In the genomic region with DNA sequence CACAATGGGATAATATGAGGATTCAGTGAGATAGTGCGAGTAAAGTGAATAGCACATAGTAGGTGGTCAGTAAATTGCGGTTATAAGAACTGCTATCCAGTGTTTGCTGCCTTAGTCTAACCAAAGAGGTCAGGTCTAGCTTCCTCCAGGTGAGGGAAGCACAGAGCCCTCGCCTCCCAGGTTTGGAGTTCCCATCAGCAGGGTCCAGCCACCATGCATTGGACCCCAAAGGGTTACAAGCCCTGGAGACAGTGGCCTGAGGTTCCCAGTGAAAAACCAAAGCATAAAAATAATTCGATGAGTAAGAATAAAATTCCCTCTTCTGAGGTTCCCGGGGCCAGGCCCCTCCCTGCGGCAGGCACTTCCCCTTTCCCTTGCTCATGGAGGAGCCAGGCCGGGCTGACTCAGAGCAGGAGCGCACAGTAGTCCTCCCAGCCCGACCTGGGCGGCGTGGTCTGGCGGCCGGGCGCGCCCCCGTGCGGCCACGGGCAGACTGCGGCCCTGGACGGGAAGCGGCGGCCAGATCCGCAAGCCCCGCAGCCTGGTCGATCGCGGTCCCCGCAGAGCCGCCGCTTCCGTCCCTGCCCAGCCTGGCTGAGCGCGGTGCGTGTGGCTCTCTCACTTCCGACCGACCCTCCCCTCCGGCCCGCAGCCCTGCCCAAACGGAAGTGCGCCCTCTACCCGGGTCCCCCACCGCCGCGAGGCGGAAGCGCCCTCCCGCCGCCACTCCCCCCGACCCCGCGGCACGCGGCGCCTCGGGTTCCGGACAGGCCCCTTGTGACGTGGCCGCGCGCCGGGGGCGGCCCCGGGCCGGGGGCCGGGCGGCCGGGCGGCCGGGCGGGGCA, we compare ENCODE assay signal across 8 cellular contexts. TPM values are rescaled to one million over a fixed set of nuclear protein-coding genes. Genes with fewer than 3 reads are reported as not detected.
DNase-seq lines count a peak whose midpoint lies in the region; ATAC-seq and TF ChIP-seq lines count a peak whose summit lies in the region.

A gene (plus strand): TSS at position 845 of the 845 bp plus-strand sequence. CDS start 1,505 bp downstream, outside the sequence.

- no peaks in the 10 kb centered on the region for H3K27me3 ChIP-seq in HAP-1 (ENCODE audit: low read depth)
- H3K27me3 ChIP-seq in neural cell (ENCODE audit: insufficient read depth, low read depth, low read length): no peaks in the 10 kb centered on the region

- in situ Hi-C loops in HAP-1 (cut with MboI; ENCODE audit: low sequenced_read_pairs): no loop called here

- peak; percentile 93 for ATAC-seq in stimulated activated naive CD8-positive, alpha-beta T cell treated with anti-CD3 and anti-CD28 coated beads, Interleukin-15, amount 100 ng/mL, for 72 hours

- peaks cover 7% of the 10 kb centered on the region for H3K79me2 ChIP-seq in neural cell (replicated peaks; ENCODE audit: insufficient read depth, low read length)

- H3K27me3 Mint-ChIP-seq in stimulated activated naive CD8-positive, alpha-beta T cell treated with anti-CD3 and anti-CD28 coated beads, Interleukin-15, amount 100 ng/mL, for 72 hours: no peaks in the 10 kb centered on the region

- peak; percentile 86 for TF ChIP-seq RAD21 in neural cell (conservative IDR thresholded peaks at IDR 0.05)

- H3K36me3 ChIP-seq in HAP-1 (replicated peaks) (peaks cover 16% of the 10 kb centered on the region), neural cell (ENCODE audit: insufficient read depth, low read length) (no peaks in the 10 kb centered on the region)

- peak within 1 kb of the TSS; percentile 98 to 99 for H3K4me3 Mint-ChIP-seq in stimulated activated naive CD8-positive, alpha-beta T cell treated with anti-CD3 and anti-CD28 coated beads, Interleukin-15, amount 100 ng/mL, for 72 hours

- H3K9me2 ChIP-seq in neural cell (ENCODE audit: insufficient read depth, low read length): no peaks in the 10 kb centered on the region

- H3K4me1 Mint-ChIP-seq in stimulated activated naive CD8-positive, alpha-beta T cell treated with anti-CD3 and anti-CD28 coated beads, Interleukin-15, amount 100 ng/mL, for 72 hours: peaks cover 43% of the 10 kb centered on the region

- TF ChIP-seq CTCF in fibroblast of the aortic adventitia (IDR thresholded peaks at IDR 0.05; ENCODE audit: insufficient read depth, low read length): peak; percentile 55
- TF ChIP-seq CTCF in neural cell (IDR thresholded peaks at IDR 0.05; ENCODE audit: poor library complexity, severe bottlenecking): peak; percentile 95

- peak; percentile 97 for DNase-seq in GDM1 (lab: John Stamatoyannopoulos, UW)
- DNase-seq in HAP-1 (ENCODE audit: low spot score in 2 of 2): peak; percentile 87 to 96
- peak; percentile 95 for DNase-seq in M059J (ENCODE audit: low read depth)
- DNase-seq in SHP77 treated with DMSO at 0.1 percent for 48 hours (lab: John Stamatoyannopoulos, UW): peak; percentile 85
- peak; percentile 97 for DNase-seq in activated effector memory CD4-positive, alpha-beta T cell treated with anti-CD3 and anti-CD28 coated beads, Interleukin-2, amount 50 U/mL, for 16 hours
- DNase-seq in fibroblast of the aortic adventitia (ENCODE audit: low read depth): peak; percentile 94
- DNase-seq in stimulated activated naive CD8-positive, alpha-beta T cell treated with anti-CD3 and anti-CD28 coated beads, Interleukin-15, amount 100 ng/mL, for 72 hours: peak; percentile 96 to 98

- peak within 1 kb of the TSS; percentile 74 for H3K27ac ChIP-seq in neural cell (ENCODE audit: low read length)

- no peaks in the 10 kb centered on the region for H3F3A ChIP-seq in neural cell (ENCODE audit: insufficient read depth, low read length, poor library complexity, severe bottlenecking)

- no peaks in the 10 kb centered on the region for H3K9me3 ChIP-seq in HAP-1
- H3K9me3 ChIP-seq in neural cell (ENCODE audit: low read length): no peaks in the 10 kb centered on the region

- H3K4me2 ChIP-seq in neural cell (ENCODE audit: low read length): peak within 1 kb of the TSS; percentile 100

- H2AFZ ChIP-seq in neural cell (ENCODE audit: low read depth, low read length): peak within 1 kb of the TSS; percentile 91

- no peaks in the 10 kb centered on the region for H4K20me1 ChIP-seq in neural cell (ENCODE audit: insufficient read depth)

- H3K9me3 Mint-ChIP-seq in stimulated activated naive CD8-positive, alpha-beta T cell treated with anti-CD3 and anti-CD28 coated beads, Interleukin-15, amount 100 ng/mL, for 72 hours: no peaks in the 10 kb centered on the region

- H3K4me1 ChIP-seq in HAP-1: peaks cover 13% of the 10 kb centered on the region

- H3K27ac Mint-ChIP-seq in stimulated activated naive CD8-positive, alpha-beta T cell treated with anti-CD3 and anti-CD28 coated beads, Interleukin-15, amount 100 ng/mL, for 72 hours: peak within 1 kb of the TSS; percentile 98

- H3K9ac ChIP-seq in neural cell (ENCODE audit: low read length): peak within 1 kb of the TSS; percentile 93

- H3K4me3 ChIP-seq in HAP-1 (peak within 1 kb of the TSS; percentile 83), fibroblast of the aortic adventitia (ENCODE audit: low read depth, low read length) (peak within 1 kb of the TSS; percentile 97), neural cell (ENCODE audit: low read length) (peak within 1 kb of the TSS; percentile 91)

- peak; percentile 66 for TF ChIP-seq EP300 in neural cell (conservative IDR thresholded peaks at IDR 0.05; ENCODE audit: poor library complexity, severe bottlenecking)

TF ChIP-seq in neural cell, 6 proteins besides CTCF, POLR2A, EP300 and RAD21:
- TF ChIP-seq MXI1 (conservative IDR thresholded peaks at IDR 0.05; ENCODE audit: poor library complexity, severe bottlenecking): peak; percentile 90
- TF ChIP-seq TAF1 (IDR thresholded peaks at IDR 0.05; ENCODE audit: low read depth): peak; percentile 82
- TF ChIP-seq SMC3 (conservative IDR thresholded peaks at IDR 0.05; ENCODE audit: poor library complexity): peak; percentile 78
- peak; percentile 95 for TF ChIP-seq POLR2AphosphoS5 (IDR thresholded peaks at IDR 0.05)
- no peak for TF ChIP-seq EZH2 (IDR thresholded peaks at IDR 0.05; ENCODE audit: borderline replicate concordance, insufficient read depth, low read length, poor library complexity, severe bottlenecking)

RNA-seq across cellular contexts. Expression of the gene that starts here (rescaled TPM):
- 23.2 and 43.9 TPM in 2 replicates for total RNA-seq in M059J (2014; rRNA removed; shearing (Covaris generic))
- total RNA-seq in fibroblast of the aortic adventitia (ENCODE audit: low replicate concordance): 28.5 and 47.5 TPM in 2 replicates
- polyA plus RNA-seq in neural cell: 41.6 and 48.0 TPM in 2 replicates
- polyA minus RNA-seq in neural cell: 13.9 and 15.3 TPM in 2 replicates

Comparison
In these comparisons a context has a peak if more than half of its experiments do, and no peak if none do; other contexts are left out.
1. Peak in every context shown above with its lines: DNase-seq, ATAC-seq, H3K4me3 ChIP-seq and H3K27ac ChIP-seq.